ENCODE assay signal across 9 cellular contexts in the genomic region with DNA sequence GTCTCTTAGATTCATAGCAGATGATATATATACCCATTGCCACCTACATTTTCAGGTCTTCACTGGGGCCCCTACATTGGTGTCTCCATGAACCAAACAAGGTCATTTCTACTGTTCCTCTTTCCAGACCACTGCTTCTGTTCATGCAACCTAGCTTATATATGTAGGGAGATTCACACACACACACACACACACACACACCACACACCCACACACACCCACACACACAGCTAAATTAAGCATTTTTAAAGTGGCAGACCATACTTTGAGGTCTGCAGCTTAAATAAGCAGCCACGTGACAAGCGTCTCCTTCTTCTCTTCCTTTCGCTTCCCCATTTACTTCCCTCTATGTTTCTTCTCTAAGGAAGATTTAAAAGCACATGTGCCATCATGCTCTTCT.
DNase-seq lines count a peak whose midpoint lies in the region; ATAC-seq and TF ChIP-seq lines count a peak whose summit lies in the region.
"Had no signal": no experiment of that assay in that cellular context is flagged by ENCODE, and none has a peak within 500 bp of the region (broad histone marks: within the 10 kb centered on the region; RNA-seq: fewer than 3 reads in every experiment).

No MANE protein-coding gene starts in this region.

- no peaks in the 10 kb centered on the region for H3K36me3 Mint-ChIP-seq in progenitor cell of endocrine pancreas (ENCODE audit: insufficient read depth)

- H3K27ac Mint-ChIP-seq in progenitor cell of endocrine pancreas: no peak overlapping the region

- H3K4me3 ChIP-seq in mucosa of descending colon: no peak overlapping the region
- no peak overlapping the region for H3K4me3 ChIP-seq in lower leg skin (ENCODE audit: low read depth, poor library complexity, severe bottlenecking)

- no peaks in the 10 kb centered on the region for H3K9me3 ChIP-seq in mucosa of descending colon

- H3K4me1 ChIP-seq in mucosa of descending colon (ENCODE audit: low read depth): peaks cover 3% of the 10 kb centered on the region

- H3K9me3 Mint-ChIP-seq in progenitor cell of endocrine pancreas (ENCODE audit: low read depth): no peaks in the 10 kb centered on the region

- intact Hi-C loops in mucosa of descending colon (cut with DNase I, micrococcal nuclease) (no loop called here), lower leg skin (cut with DNase I; ENCODE audit: low total_unique reads) (no loop called here)

- H3K4me1 Mint-ChIP-seq in progenitor cell of endocrine pancreas (ENCODE audit: low read depth): peaks cover 8% of the 10 kb centered on the region

- TF ChIP-seq CTCF in mucosa of descending colon (IDR thresholded peaks at IDR 0.05) (no peak), lower leg skin (IDR thresholded peaks at IDR 0.05) (no peak), progenitor cell of endocrine pancreas (IDR thresholded peaks at IDR 0.05; ENCODE audit: unreplicated experiment) (no peak)

- peaks cover under 1% of the 10 kb centered on the region for H3K27me3 Mint-ChIP-seq in progenitor cell of endocrine pancreas

- DNase-seq in NOMO-1 treated with DMSO at 0.1 percent for 48 hours (lab: John Stamatoyannopoulos, UW; ENCODE audit: unreplicated experiment) (peak; percentile 89), mucosa of descending colon (peak in 1 of 3 donors; percentile 37), NCI-H2227 treated with DMSO at 0.1 percent for 48 hours (lab: John Stamatoyannopoulos, UW) (no peak), lower leg skin (ENCODE audit: low spot score in 2 of 2) (no peak), progenitor cell of endocrine pancreas (ENCODE audit: low spot score, unreplicated experiment) (no peak)
- no peak for DNase-seq in activated CD4-positive, alpha-beta T cell treated with anti-CD3 and anti-CD28 coated beads for 4 hours
- DNase-seq: cerebellar nuclear complex had no signal

- H3K36me3 ChIP-seq in mucosa of descending colon (ENCODE audit: low read depth): no peaks in the 10 kb centered on the region

- H3K4me3 Mint-ChIP-seq in progenitor cell of endocrine pancreas (ENCODE audit: low read depth): no peak overlapping the region

- WGBS in lower leg skin, 2 donors: 81 to 86% methylated on average over 3 of the region's 3 CpGs

- TF ChIP-seq POLR2A in lower leg skin (IDR thresholded peaks at IDR 0.05): no peak

- ATAC-seq in GM18502 (IDR thresholded peaks at IDR 0.05; ENCODE audit: poor library complexity, unreplicated experiment) (peak; percentile 51), GM21786 (IDR thresholded peaks at IDR 0.05; ENCODE audit: unreplicated experiment) (peak; percentile 33), mucosa of descending colon (peak; percentile 64)
